1 cellular context compared by ENCODE assay signal in the genomic region with DNA sequence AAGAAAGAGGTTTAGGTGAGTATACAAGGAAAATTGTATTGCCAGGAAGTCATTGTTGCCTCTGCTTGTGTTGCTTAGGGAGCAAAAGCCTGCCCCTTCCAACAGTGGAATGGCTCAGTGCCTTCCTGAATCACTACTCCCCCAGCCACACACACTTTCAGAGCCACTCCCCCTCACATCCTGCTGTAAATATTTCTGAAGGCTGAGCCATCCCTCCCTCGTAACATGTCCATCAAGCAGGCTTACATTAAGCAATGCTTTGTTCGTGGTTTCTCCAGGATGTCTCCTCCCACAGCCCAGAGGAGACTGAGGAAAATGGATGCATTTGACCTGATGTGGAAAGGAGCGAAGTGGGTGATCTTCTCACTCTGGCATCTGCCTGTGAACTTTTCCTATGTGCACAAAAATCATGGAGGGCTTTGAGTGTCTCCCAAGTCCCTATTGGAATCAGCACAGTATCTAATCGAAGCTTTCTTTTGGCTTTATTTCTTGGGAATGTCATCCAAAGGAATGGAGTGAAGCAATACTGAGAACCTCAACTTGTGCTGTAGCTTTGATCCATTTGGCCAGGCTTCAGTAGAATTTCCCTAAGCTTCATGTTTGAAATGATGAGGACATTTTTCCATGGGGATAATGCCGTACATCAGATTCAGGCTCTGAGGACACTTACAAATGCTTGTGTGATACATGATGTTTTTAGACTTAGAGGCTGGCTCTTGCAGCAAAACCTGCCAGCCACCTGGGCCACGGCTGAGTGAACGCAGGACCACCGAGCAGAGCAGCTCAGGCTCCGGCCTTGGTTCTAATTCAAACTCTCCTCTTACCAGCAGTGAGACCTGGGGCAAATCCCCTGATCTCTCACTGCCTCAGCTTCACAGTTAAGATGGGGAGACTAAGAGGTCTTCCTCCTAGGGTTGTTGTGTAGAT.
TF ChIP-seq lines count a peak whose summit lies in the region.

No MANE protein-coding gene starts in this region.

TF ChIP-seq in IMR-90, 13 proteins besides CTCF, POLR2A, EP300 and RAD21 (continued from another document):
- TF ChIP-seq, protein P1, sequence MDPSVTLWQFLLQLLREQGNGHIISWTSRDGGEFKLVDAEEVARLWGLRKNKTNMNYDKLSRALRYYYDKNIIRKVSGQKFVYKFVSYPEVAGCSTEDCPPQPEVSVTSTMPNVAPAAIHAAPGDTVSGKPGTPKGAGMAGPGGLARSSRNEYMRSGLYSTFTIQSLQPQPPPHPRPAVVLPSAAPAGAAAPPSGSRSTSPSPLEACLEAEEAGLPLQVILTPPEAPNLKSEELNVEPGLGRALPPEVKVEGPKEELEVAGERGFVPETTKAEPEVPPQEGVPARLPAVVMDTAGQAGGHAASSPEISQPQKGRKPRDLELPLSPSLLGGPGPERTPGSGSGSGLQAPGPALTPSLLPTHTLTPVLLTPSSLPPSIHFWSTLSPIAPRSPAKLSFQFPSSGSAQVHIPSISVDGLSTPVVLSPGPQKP (IDR thresholded peaks at IDR 0.05; ENCODE audit: borderline replicate concordance, low read depth, low read length) = no peak
- TF ChIP-seq RCOR1 (IDR thresholded peaks at IDR 0.05; ENCODE audit: insufficient replicate concordance, low read length) (no peak), CHD1 (IDR thresholded peaks at IDR 0.05; ENCODE audit: low read depth, low read length) (no peak)
